In the genomic region with DNA sequence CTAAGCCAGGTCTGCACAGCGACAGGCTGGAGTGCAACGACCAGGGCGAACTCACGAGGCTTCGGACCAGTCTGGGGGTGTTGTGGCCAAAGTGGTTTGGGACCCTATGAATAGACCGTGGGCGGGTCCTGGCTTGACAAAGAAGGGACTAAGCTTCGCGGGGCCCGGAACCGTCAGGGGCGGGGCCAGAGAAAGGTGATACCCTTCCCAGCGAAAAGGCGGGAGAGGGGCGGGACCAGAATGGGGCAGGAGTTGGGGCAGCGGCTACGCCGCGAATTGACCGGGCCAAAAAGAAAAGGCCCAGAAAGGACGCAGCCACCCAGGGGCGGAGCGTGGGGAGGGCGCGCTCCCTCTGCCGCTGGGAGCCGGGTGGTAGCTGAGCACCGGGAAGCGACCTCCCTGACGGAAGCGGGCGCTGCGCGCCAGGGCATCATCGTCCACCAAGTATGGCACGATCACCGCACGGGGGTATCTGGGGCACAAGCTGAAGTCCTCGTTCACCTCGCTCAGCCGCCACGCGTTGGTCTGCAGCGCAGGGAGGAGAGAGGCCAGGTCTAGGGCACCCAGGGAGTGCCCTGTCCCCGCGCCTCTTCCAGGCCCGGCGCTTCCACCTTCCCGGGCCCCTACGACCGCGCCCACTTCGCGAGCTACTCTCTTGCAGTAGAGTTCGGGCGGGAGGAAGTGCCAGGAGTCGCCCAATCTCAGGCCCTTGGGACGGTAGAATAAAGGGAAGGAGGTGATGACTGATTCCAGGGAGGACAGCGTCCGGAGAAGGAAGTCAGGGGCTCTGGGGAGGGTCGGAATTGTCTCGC, we compare ENCODE assay signal across 1 cellular context.
TF ChIP-seq lines count a peak whose summit lies in the region.

No MANE protein-coding gene starts in this region.

TF ChIP-seq in endothelial cell of umbilical vein, 7 proteins besides CTCF, POLR2A, EP300 and RAD21:
- TF ChIP-seq JUN (IDR thresholded peaks at IDR 0.05; ENCODE audit: borderline replicate concordance, insufficient read depth, insufficient read length, low read depth): no peak
- TF ChIP-seq POLR2AphosphoS5 (IDR thresholded peaks at IDR 0.05; ENCODE audit: insufficient read depth, low read depth, low read length): peak; percentile 19
